ENCODE assay signal across 16 cellular contexts in genomic region chr13:66714795-66715194, GRCh38.
DNase-seq lines count a peak whose midpoint lies in the region; ATAC-seq, FAIRE-seq and TF ChIP-seq lines count a peak whose summit lies in the region.
"Had no signal": no experiment of that assay in that cellular context is flagged by ENCODE, and none has a peak within 500 bp of the region (broad histone marks: within the 10 kb centered on the region; RNA-seq: fewer than 3 reads in every experiment).

No MANE protein-coding gene starts in this region.

- no peak for ATAC-seq in HG03159 (IDR thresholded peaks at IDR 0.05; ENCODE audit: unreplicated experiment)
- ATAC-seq: psoas muscle had no signal

- H3K4me1 Mint-ChIP-seq in osteocyte (ENCODE audit: unreplicated experiment), result no peaks in the 10 kb centered on the region
- H3K4me1 Mint-ChIP-seq: activated naive CD8-positive, alpha-beta T cell treated with anti-CD3 and anti-CD28 coated beads for 36 hours; CD4-positive, CD25-positive, alpha-beta regulatory T cell; central memory CD8-positive, alpha-beta T cell had no signal

- TF ChIP-seq CTCF in D721Med (IDR thresholded peaks at IDR 0.05; ENCODE audit: insufficient read depth, missing control alignments) (peak; percentile 7), LNCAP (IDR thresholded peaks at IDR 0.05) (peak; percentile 35; the same call in 1 of the 2 replicates), cardiac fibroblast (IDR thresholded peaks at IDR 0.05; ENCODE audit: low read depth, low read length) (no peak), osteocyte (IDR thresholded peaks at IDR 0.05) (peak; percentile 34)

- FAIRE-seq in D721Med (lab: Jason Lieb, UNC), result no peak

- DNase-seq in D721Med (ENCODE audit: insufficient read length, low spot score) (no peak), cardiac fibroblast (ENCODE audit: low read depth in 2 of 2) (peak; percentile 3 to 12), osteocyte (ENCODE audit: extremely low spot score, unreplicated experiment) (no peak), NCI-H748 (lab: John Stamatoyannopoulos, UW; ENCODE audit: unreplicated experiment) (no peak)
- DNase-seq in stimulated activated CD4-positive, alpha-beta T cell treated with anti-CD3 and anti-CD28 coated beads, Interleukin-1b, Interleukin-23, amount 100 ng/mL, for 48 hours, result no peak
- DNase-seq: activated CD4-positive, CD25-positive, alpha-beta regulatory T cell treated with anti-CD3 and anti-CD28 coated beads, Interleukin-2, amount 50 U/mL, for 72 hours; activated naive CD8-positive, alpha-beta T cell treated with anti-CD3 and anti-CD28 coated beads for 36 hours; CD4-positive, CD25-positive, alpha-beta regulatory T cell; EL; NCI-H1105 treated with DMSO at 0.1 percent for 48 hours; NCI-H345; psoas muscle; testis had no signal

- H3K4me3 ChIP-seq in cardiac fibroblast (replicated peaks in 1 of 2; ENCODE audit: low read depth in 2 of 2, low read length in 2 of 2), result no peak overlapping the region
- H3K4me3 ChIP-seq: psoas muscle, testis had no signal

- no peaks in the 10 kb centered on the region for H3K9me3 Mint-ChIP-seq in osteocyte (ENCODE audit: unreplicated experiment)
- H3K9me3 Mint-ChIP-seq: activated naive CD8-positive, alpha-beta T cell treated with anti-CD3 and anti-CD28 coated beads for 36 hours had no signal

- no peaks in the 10 kb centered on the region for H3K36me3 Mint-ChIP-seq in osteocyte (ENCODE audit: unreplicated experiment)
- H3K36me3 Mint-ChIP-seq: activated naive CD8-positive, alpha-beta T cell treated with anti-CD3 and anti-CD28 coated beads for 36 hours; CD4-positive, CD25-positive, alpha-beta regulatory T cell had no signal

- no peak overlapping the region for H3K4me3 Mint-ChIP-seq in osteocyte (ENCODE audit: unreplicated experiment)
- H3K4me3 Mint-ChIP-seq: activated naive CD8-positive, alpha-beta T cell treated with anti-CD3 and anti-CD28 coated beads for 36 hours; CD4-positive, CD25-positive, alpha-beta regulatory T cell; central memory CD8-positive, alpha-beta T cell had no signal

- H3K27me3 Mint-ChIP-seq in osteocyte (ENCODE audit: unreplicated experiment), result no peaks in the 10 kb centered on the region
- H3K27me3 Mint-ChIP-seq: activated naive CD8-positive, alpha-beta T cell treated with anti-CD3 and anti-CD28 coated beads for 36 hours; CD4-positive, CD25-positive, alpha-beta regulatory T cell; central memory CD8-positive, alpha-beta T cell had no signal

- no peak overlapping the region for H3K27ac Mint-ChIP-seq in osteocyte (ENCODE audit: unreplicated experiment)
- H3K27ac Mint-ChIP-seq: activated naive CD8-positive, alpha-beta T cell treated with anti-CD3 and anti-CD28 coated beads for 36 hours; CD4-positive, CD25-positive, alpha-beta regulatory T cell had no signal

Comparison
In these comparisons a context has a peak if more than half of its experiments do, and no peak if none do; other contexts are left out.
1. DNase-seq: peak in cardiac fibroblast (2 of 2); none in D721Med (single experiment), osteocyte (single experiment), stimulated activated CD4-positive, alpha-beta T cell treated with anti-CD3 and anti-CD28 coated beads, Interleukin-1b, Interleukin-23, amount 100 ng/mL, for 48 hours (single experiment) and NCI-H748 (single experiment).